8 cellular contexts compared by ENCODE assay signal in the genomic region with DNA sequence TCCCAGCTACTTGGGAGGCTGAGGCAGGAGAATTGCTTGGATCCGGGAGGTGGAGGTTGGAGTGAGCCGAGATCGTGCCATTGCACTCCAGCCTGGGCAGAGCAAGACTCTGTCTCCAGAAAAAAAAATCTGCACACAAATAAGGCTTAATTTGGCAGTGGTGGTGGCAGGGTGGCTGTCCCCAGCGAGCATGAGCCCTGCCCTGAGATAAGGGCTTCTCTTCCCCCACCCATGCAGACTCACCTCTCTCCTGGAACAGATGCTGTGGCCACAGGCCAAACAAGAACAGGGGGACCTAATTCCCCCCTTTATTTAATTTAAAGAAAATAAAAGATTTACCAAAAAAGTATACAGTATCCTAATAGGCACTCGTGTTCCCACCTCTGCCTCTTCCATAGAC.
DNase-seq lines count a peak whose midpoint lies in the region; ATAC-seq and TF ChIP-seq lines count a peak whose summit lies in the region.

No MANE protein-coding gene starts in this region.

- no peaks in the 10 kb centered on the region for H3K27me3 Mint-ChIP-seq in activated naive CD8-positive, alpha-beta T cell treated with anti-CD3 and anti-CD28 coated beads, Interleukin-2, amount 50 U/mL, for 24 hours

- H3K4me3 ChIP-seq in transverse colon: peak overlapping the region in 3 of 4 donors; percentile 72 to 86 (median 85)

- WGBS in transverse colon (ENCODE audit: low coverage in 1 of 2), 2 donors: 13 to 47% methylated on average over 1 to 5 of the region's 5 CpGs

- H3K4me1 ChIP-seq in transverse colon: peaks cover 0 to 13% (median 4%) of the 10 kb centered on the region in 4 donors

- peak overlapping the region; percentile 88 for H3K27ac ChIP-seq in layer of hippocampus (ENCODE audit: low read depth, low read length)
- H3K27ac ChIP-seq in transverse colon: peak overlapping the region; percentile 85 to 94 (median 92)

- H3K4me3 Mint-ChIP-seq in activated naive CD8-positive, alpha-beta T cell treated with anti-CD3 and anti-CD28 coated beads, Interleukin-2, amount 50 U/mL, for 24 hours: peak overlapping the region; percentile 98

- in situ Hi-C loops in transverse colon (cut with MboI; ENCODE audit: low pct_ligation_motif_present in 1 of 4, low pct_unique_long_range_greater_than_20kb in 1 of 4, low sequenced_read_pairs in 3 of 4): no loop called here

- DNase-seq in activated CD8-positive, alpha-beta memory T cell treated with anti-CD3 and anti-CD28 coated beads for 24 hours: peak; percentile 63
- no peak for DNase-seq in activated CD8-positive, alpha-beta memory T cell treated with anti-CD3 and anti-CD28 coated beads, Interleukin-2, amount 50 U/mL, for 48 hours
- DNase-seq in activated naive CD8-positive, alpha-beta T cell treated with anti-CD3 and anti-CD28 coated beads, Interleukin-2, amount 50 U/mL, for 24 hours: peak; percentile 20
- DNase-seq in transverse colon (no peak), GOT3 (lab: John Stamatoyannopoulos, UW) (no peak)

- intact Hi-C loops in transverse colon (cut with DNase I; ENCODE audit: low total_unique reads): loop anchor here (2.0 kb wide), 1 partner anchor 294 kb away; no protein-coding TSS in a partner anchor

- H3K4me1 Mint-ChIP-seq in activated naive CD8-positive, alpha-beta T cell treated with anti-CD3 and anti-CD28 coated beads, Interleukin-2, amount 50 U/mL, for 24 hours: peaks cover 26% of the 10 kb centered on the region

- H3K27ac Mint-ChIP-seq in activated naive CD8-positive, alpha-beta T cell treated with anti-CD3 and anti-CD28 coated beads, Interleukin-2, amount 50 U/mL, for 24 hours: peak overlapping the region; percentile 98

- no peaks in the 10 kb centered on the region for H3K36me3 ChIP-seq in transverse colon

- no peaks in the 10 kb centered on the region for H3K9me3 ChIP-seq in transverse colon

- TF ChIP-seq EP300 in transverse colon (IDR thresholded peaks at IDR 0.05; ENCODE audit: low read depth): no peak

- no peak for ATAC-seq in activated naive CD8-positive, alpha-beta T cell treated with anti-CD3 and anti-CD28 coated beads, Interleukin-2, amount 50 U/mL, for 24 hours
- ATAC-seq in GM21447 (IDR thresholded peaks at IDR 0.05; ENCODE audit: unreplicated experiment) (no peak), GM18505 (IDR thresholded peaks at IDR 0.05; ENCODE audit: unreplicated experiment) (no peak)

- H3K9me3 Mint-ChIP-seq in activated naive CD8-positive, alpha-beta T cell treated with anti-CD3 and anti-CD28 coated beads, Interleukin-2, amount 50 U/mL, for 24 hours: no peaks in the 10 kb centered on the region

- no peak for TF ChIP-seq CTCF in transverse colon (IDR thresholded peaks at IDR 0.05)

- peaks cover 5% of the 10 kb centered on the region for H3K36me3 Mint-ChIP-seq in activated naive CD8-positive, alpha-beta T cell treated with anti-CD3 and anti-CD28 coated beads, Interleukin-2, amount 50 U/mL, for 24 hours (ENCODE audit: low read depth)

- H3K27me3 ChIP-seq in layer of hippocampus (ENCODE audit: control insufficient read depth, insufficient read depth, low read length) (no peaks in the 10 kb centered on the region), transverse colon (no peaks in the 10 kb centered on the region)

- TF ChIP-seq POLR2A in transverse colon (IDR thresholded peaks at IDR 0.05) (no peak), GM18505 (IDR thresholded peaks at IDR 0.05; ENCODE audit: borderline replicate concordance, extremely low read depth, insufficient read depth, insufficient read length) (no peak)

Comparison
In these comparisons a context has a peak if more than half of its experiments do, and no peak if none do; other contexts are left out.
1. DNase-seq: peak in activated CD8-positive, alpha-beta memory T cell treated with anti-CD3 and anti-CD28 coated beads for 24 hours (single experiment) and activated naive CD8-positive, alpha-beta T cell treated with anti-CD3 and anti-CD28 coated beads, Interleukin-2, amount 50 U/mL, for 24 hours (single experiment); none in activated CD8-positive, alpha-beta memory T cell treated with anti-CD3 and anti-CD28 coated beads, Interleukin-2, amount 50 U/mL, for 48 hours (single experiment), transverse colon (single experiment) and GOT3 (single experiment).